Comparison of ENCODE assay signal across 8 cellular contexts in genomic region chr3:189324538-189325138, GRCh38.
DNase-seq lines count a peak whose midpoint lies in the region; ATAC-seq lines count a peak whose summit lies in the region.

No MANE protein-coding gene starts in this region.

- H3K4me1 Mint-ChIP-seq in CD4-positive, CD25-positive, alpha-beta regulatory T cell: peaks cover 31 to 62% (median 34%) of the 10 kb centered on the region in 4 donors

- peaks cover under 1% of the 10 kb centered on the region for H3K27me3 Mint-ChIP-seq in CD4-positive, CD25-positive, alpha-beta regulatory T cell

- peaks cover 0 to 5% (median 3%) of the 10 kb centered on the region in 7 donors for H3K9me3 Mint-ChIP-seq in CD4-positive, CD25-positive, alpha-beta regulatory T cell

- peak overlapping the region; percentile 69 for H3K27ac ChIP-seq in CD4-positive, CD25-positive, alpha-beta regulatory T cell (ENCODE audit: insufficient read depth, low read length, poor library complexity, severe bottlenecking)

- no peaks in the 10 kb centered on the region for H3K9me3 ChIP-seq in CD4-positive, CD25-positive, alpha-beta regulatory T cell (ENCODE audit: control insufficient read depth in 2 of 2, low read length in 2 of 2)

- H3K4me1 ChIP-seq in CD4-positive, CD25-positive, alpha-beta regulatory T cell (ENCODE audit: control insufficient read depth, insufficient read depth, low read length, poor library complexity, severe bottlenecking): peaks cover 38% of the 10 kb centered on the region

- H3K4me3 Mint-ChIP-seq in CD4-positive, CD25-positive, alpha-beta regulatory T cell: peak overlapping the region; percentile 79 to 86 (median 82)

- H3K36me3 Mint-ChIP-seq in CD4-positive, CD25-positive, alpha-beta regulatory T cell: no peaks in the 10 kb centered on the region

- peak; percentile 99 to 100 for ATAC-seq in CD4-positive, CD25-positive, alpha-beta regulatory T cell (ENCODE audit: low read depth in 2 of 2)
- peak; percentile 100 for ATAC-seq in GM19463 (IDR thresholded peaks at IDR 0.05; ENCODE audit: unreplicated experiment)
- peak; percentile 99 for ATAC-seq in HG03565 (IDR thresholded peaks at IDR 0.05; ENCODE audit: unreplicated experiment)

- H3K4me3 ChIP-seq in CD4-positive, CD25-positive, alpha-beta regulatory T cell (ENCODE audit: low read depth, low read length): peak overlapping the region; percentile 54

- H3K27me3 ChIP-seq in CD4-positive, CD25-positive, alpha-beta regulatory T cell (ENCODE audit: control insufficient read depth, insufficient read depth, low read length): no peaks in the 10 kb centered on the region

- no peaks in the 10 kb centered on the region for H3K36me3 ChIP-seq in CD4-positive, CD25-positive, alpha-beta regulatory T cell (ENCODE audit: control insufficient read depth, insufficient read depth, low read length)

- DNase-seq in CD4-positive, CD25-positive, alpha-beta regulatory T cell: peak; percentile 61 to 98 (median 90)
- DNase-seq in NOMO-1 treated with DMSO at 0.1 percent for 48 hours (lab: John Stamatoyannopoulos, UW; ENCODE audit: unreplicated experiment) (peak; percentile 100), activated T-cell treated with anti-CD3 and anti-CD28 coated beads for 4 hours (peak; percentile 65), iris pigment epithelial cell (ENCODE audit: low read depth) (peak; percentile 74), superior temporal gyrus (ENCODE audit: extremely low spot score) (no peak)
- DNase-seq in stimulated activated CD8-positive, alpha-beta memory T cell treated with anti-CD3 and anti-CD28 coated beads, Interleukin-15, amount 100 ng/mL, for 24 hours (ENCODE audit: low read depth): peak; percentile 40

- peak overlapping the region; percentile 94 to 95 (median 95) for H3K27ac Mint-ChIP-seq in CD4-positive, CD25-positive, alpha-beta regulatory T cell
